Comparison of ENCODE assay signal across 30 cellular contexts in the genomic region with DNA sequence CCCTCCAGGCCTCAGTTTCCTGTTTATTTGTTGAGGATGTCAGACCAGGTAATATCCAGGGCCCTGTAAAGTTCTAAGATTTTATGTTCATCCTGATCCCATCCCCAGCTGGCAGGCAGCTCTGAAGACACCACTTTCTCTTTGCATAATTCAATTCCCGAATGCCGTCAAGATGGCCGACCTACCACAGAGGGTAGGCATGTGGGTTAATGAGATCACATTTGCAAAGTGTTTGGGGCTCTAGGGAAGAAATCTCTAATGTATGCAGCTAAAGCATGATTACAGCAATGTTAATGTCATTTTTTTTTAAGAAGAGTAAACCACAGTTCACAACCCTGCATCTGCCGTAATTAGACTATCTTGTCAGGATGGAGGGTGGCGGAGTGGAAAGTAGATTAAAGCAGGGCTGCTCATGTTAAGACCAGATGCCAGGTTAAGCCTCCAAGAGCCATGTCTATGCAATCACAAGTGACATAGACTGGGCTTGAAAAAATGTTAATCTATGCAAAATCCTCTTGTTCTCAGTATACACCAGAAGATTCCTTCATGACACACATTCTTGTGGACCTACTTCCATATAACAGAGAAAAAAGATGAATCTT.
"Had no signal": no experiment of that assay in that cellular context is flagged by ENCODE, and none has a peak within 500 bp of the region (broad histone marks: within the 10 kb centered on the region; RNA-seq: fewer than 3 reads in every experiment).

No MANE protein-coding gene starts in this region.

- H3K4me3 Mint-ChIP-seq: activated CD4-positive, alpha-beta T cell treated with anti-CD3 and anti-CD28 coated beads for 36 hours; activated CD4-positive, alpha-beta T cell treated with anti-CD3 and anti-CD28 coated beads, Interleukin-2, amount 10 ng/mL, durations not matched to agents 7 days and 5 days; activated CD8-positive, alpha-beta T cell treated with anti-CD3 and anti-CD28 coated beads, Interleukin-2, amount 10 ng/mL, durations not matched to agents 7 days and 5 days; activated naive CD4-positive, alpha-beta T cell treated with anti-CD3 and anti-CD28 coated beads, Interleukin-2, amount 50 U/mL, for 24 hours; activated naive CD8-positive, alpha-beta T cell treated with anti-CD3 and anti-CD28 coated beads, Interleukin-2, amount 10 ng/mL, durations not matched to agents 7 days and 5 days; activated T-cell treated with anti-CD3 and anti-CD28 coated beads, Interleukin-2, amount 50 U/mL, for 24 hours; T-helper 1 cell treated with Interleukin-12 subunit alpha and Interleukin-12 subunit beta and Interleukin-4 antibody, amounts not matched to agents 30 μg/mL and 1 μg/mL, for 36 hours; T-helper 2 cell treated with Interferon-gamma antibody and Interleukin-4, amounts not matched to agents 5 μg/mL and 100 μg/mL, for 36 hours; WTC11 had no signal

- H3K27ac Mint-ChIP-seq: activated CD4-positive, alpha-beta T cell treated with anti-CD3 and anti-CD28 coated beads for 36 hours; activated CD4-positive, alpha-beta T cell treated with anti-CD3 and anti-CD28 coated beads, Interleukin-2, amount 10 ng/mL, durations not matched to agents 7 days and 5 days; activated CD8-positive, alpha-beta T cell treated with anti-CD3 and anti-CD28 coated beads, Interleukin-2, amount 10 ng/mL, durations not matched to agents 7 days and 5 days; activated naive CD4-positive, alpha-beta T cell treated with anti-CD3 and anti-CD28 coated beads, Interleukin-2, amount 50 U/mL, for 24 hours; activated naive CD8-positive, alpha-beta T cell treated with anti-CD3 and anti-CD28 coated beads, Interleukin-2, amount 10 ng/mL, durations not matched to agents 7 days and 5 days; activated T-cell treated with anti-CD3 and anti-CD28 coated beads, Interleukin-2, amount 50 U/mL, for 24 hours; activated T-helper 2 cell treated with anti-CD3 and anti-CD28 coated beads, Interferon-gamma antibody, Interleukin-2, Interleukin-4, amounts not matched to agents 10 μg/mL and 5 μg/mL and 100 μg/mL, durations not matched to agents 14 hours and 24 hours and 36 hours; T-helper 1 cell treated with Interleukin-12 subunit alpha and Interleukin-12 subunit beta and Interleukin-4 antibody, amounts not matched to agents 30 μg/mL and 1 μg/mL, for 36 hours; T-helper 2 cell treated with Interferon-gamma antibody and Interleukin-4, amounts not matched to agents 5 μg/mL and 100 μg/mL, for 36 hours; WTC11 had no signal

- H3K4me3 ChIP-seq: ascending aorta, breast epithelium, SJCRH30 had no signal

- H3K9me3 ChIP-seq: ascending aorta, breast epithelium, SK-N-SH had no signal

- H3K27ac ChIP-seq: ascending aorta, breast epithelium, SJCRH30 had no signal

- H3K4me1 Mint-ChIP-seq: activated CD4-positive, alpha-beta T cell treated with anti-CD3 and anti-CD28 coated beads for 36 hours; activated CD4-positive, alpha-beta T cell treated with anti-CD3 and anti-CD28 coated beads, Interleukin-2, amount 10 ng/mL, durations not matched to agents 7 days and 5 days; activated naive CD4-positive, alpha-beta T cell treated with anti-CD3 and anti-CD28 coated beads, Interleukin-2, amount 50 U/mL, for 24 hours; activated naive CD8-positive, alpha-beta T cell treated with anti-CD3 and anti-CD28 coated beads, Interleukin-2, amount 10 ng/mL, durations not matched to agents 7 days and 5 days; WTC11 had no signal

- ATAC-seq: activated CD4-positive, alpha-beta T cell treated with anti-CD3 and anti-CD28 coated beads for 36 hours; activated CD4-positive, CD25-positive, alpha-beta regulatory T cell treated with anti-CD3 and anti-CD28 coated beads, Interleukin-2, amount 50 U/mL, for 24 hours; activated CD8-positive, alpha-beta T cell treated with anti-CD3 and anti-CD28 coated beads, Interleukin-2, amount 10 ng/mL, durations not matched to agents 7 days and 5 days; Panc1; WTC11 had no signal

- H3K36me3 Mint-ChIP-seq: activated naive CD4-positive, alpha-beta T cell treated with anti-CD3 and anti-CD28 coated beads, Interleukin-2, amount 50 U/mL, for 24 hours; activated naive CD8-positive, alpha-beta T cell treated with anti-CD3 and anti-CD28 coated beads, Interleukin-2, amount 10 ng/mL, durations not matched to agents 7 days and 5 days had no signal

- H3K27me3 ChIP-seq: ascending aorta, breast epithelium, SJCRH30 had no signal

- H3K36me3 ChIP-seq: ascending aorta, breast epithelium had no signal

- H3K4me1 ChIP-seq: ascending aorta, breast epithelium had no signal

- DNase-seq: activated CD4-positive, alpha-beta T cell treated with anti-CD3 and anti-CD28 coated beads for 36 hours; activated CD4-positive, alpha-beta T cell treated with anti-CD3 and anti-CD28 coated beads, Interleukin-2, amount 10 ng/mL, durations not matched to agents 7 days and 5 days; activated CD4-positive, alpha-beta T cell treated with anti-CD3 and anti-CD28 coated beads, Interleukin-2, amount 50 U/mL, for 48 hours; activated CD8-positive, alpha-beta T cell treated with anti-CD3 and anti-CD28 coated beads, Interleukin-2, amount 10 ng/mL, durations not matched to agents 7 days and 5 days; activated gamma-delta T cell; activated naive CD4-positive, alpha-beta T cell treated with Interleukin-2 at 50 U/mL for 16 hours; activated naive CD8-positive, alpha-beta T cell treated with anti-CD3 and anti-CD28 coated beads, Interleukin-2, amount 10 ng/mL, durations not matched to agents 7 days and 5 days; activated T-cell treated with anti-CD3 and anti-CD28 coated beads, Interleukin-2, amount 50 U/mL, for 24 hours; amygdala; Karpas-422; NCI-H1048; NCI-H1105 treated with DMSO at 0.1 percent for 48 hours; NCI-H1436 treated with DMSO at 0.1 percent for 48 hours; NCI-H1694 treated with DMSO at 0.1 percent for 48 hours; NCI-H2029; NCI-H345; NCI-H526 treated with DMSO at 0.1 percent for 48 hours; NCI-H774; SHP77; SJCRH30; SK-N-SH had no signal

- H3K9me3 Mint-ChIP-seq: activated CD4-positive, alpha-beta T cell treated with anti-CD3 and anti-CD28 coated beads, Interleukin-2, amount 10 ng/mL, durations not matched to agents 7 days and 5 days; activated naive CD8-positive, alpha-beta T cell treated with anti-CD3 and anti-CD28 coated beads, Interleukin-2, amount 10 ng/mL, durations not matched to agents 7 days and 5 days; activated T-helper 2 cell treated with anti-CD3 and anti-CD28 coated beads, Interferon-gamma antibody, Interleukin-2, Interleukin-4, amounts not matched to agents 10 μg/mL and 5 μg/mL and 100 μg/mL, durations not matched to agents 14 hours and 24 hours and 36 hours; T-helper 1 cell treated with Interleukin-12 subunit alpha and Interleukin-12 subunit beta and Interleukin-4 antibody, amounts not matched to agents 30 μg/mL and 1 μg/mL, for 36 hours had no signal
